Comparison of ENCODE assay signal across 1 cellular context in genomic region chr6:35602133-35602946, GRCh38.
TF ChIP-seq lines count a peak whose summit lies in the region.

No MANE protein-coding gene starts in this region.

TF ChIP-seq in HepG2, 621 proteins besides CTCF, POLR2A, EP300 and RAD21 (continued from another document and continues in another):
- TF ChIP-seq CEBPZ (IDR thresholded peaks at IDR 0.05; ENCODE audit: low read length) (no peak), ZBTB34 (CRISPR knock-in tag; IDR thresholded peaks at IDR 0.05) (no peak), TBX2 (CRISPR knock-in tag; IDR thresholded peaks at IDR 0.05; ENCODE audit: borderline replicate concordance) (no peak), DNMT1 (CRISPR knock-in tag; IDR thresholded peaks at IDR 0.05) (no peak), NFRKB (IDR thresholded peaks at IDR 0.05) (no peak), ZMYM3 (CRISPR knock-in tag; IDR thresholded peaks at IDR 0.05) (0 out of 2 replicates have a peak, but pooled peaks have one; percentile 32), GLI4 (CRISPR knock-in tag; IDR thresholded peaks at IDR 0.05; ENCODE audit: borderline replicate concordance) (no peak), FOXK1 (CRISPR knock-in tag; IDR thresholded peaks at IDR 0.05; ENCODE audit: borderline replicate concordance, low read depth) (0 out of 2 replicates have a peak, but pooled peaks have one; percentile 2), ZBTB8A (CRISPR knock-in tag; IDR thresholded peaks at IDR 0.05; ENCODE audit: borderline replicate concordance, low read depth) (no peak), HNF4G (IDR thresholded peaks at IDR 0.05; ENCODE audit: borderline replicate concordance, low read depth, low read length) (no peak), HNF4G (CRISPR knock-in tag; IDR thresholded peaks at IDR 0.05; ENCODE audit: borderline replicate concordance, low read depth) (no peak), GFI1 (CRISPR knock-in tag; IDR thresholded peaks at IDR 0.05; ENCODE audit: borderline replicate concordance) (no peak), ZNF567 (CRISPR knock-in tag; IDR thresholded peaks at IDR 0.05; ENCODE audit: borderline replicate concordance) (no peak), MAF1 (CRISPR knock-in tag; IDR thresholded peaks at IDR 0.05; ENCODE audit: borderline replicate concordance) (0 out of 2 replicates have a peak, but pooled peaks have one; percentile 30), ZNF484 (CRISPR knock-in tag; IDR thresholded peaks at IDR 0.05; ENCODE audit: borderline replicate concordance, low read depth) (no peak), ZNF292 (CRISPR knock-in tag; IDR thresholded peaks at IDR 0.05; ENCODE audit: borderline replicate concordance, low read depth) (peak; percentile 56; the same call in 1 of the 2 replicates), SOX6 (IDR thresholded peaks at IDR 0.05) (no peak), SOX6 (CRISPR knock-in tag; IDR thresholded peaks at IDR 0.05) (no peak), ZNF503 (CRISPR knock-in tag; IDR thresholded peaks at IDR 0.05) (0 out of 2 replicates have a peak, but pooled peaks have one; percentile 42), ARNTL (CRISPR knock-in tag; IDR thresholded peaks at IDR 0.05) (no peak), SMYD3 (CRISPR knock-in tag; IDR thresholded peaks at IDR 0.05) (no peak), TGIF2 (CRISPR knock-in tag; IDR thresholded peaks at IDR 0.05) (0 out of 2 replicates have a peak, but pooled peaks have one; percentile 14), ZMYM4 (CRISPR knock-in tag; IDR thresholded peaks at IDR 0.05) (no peak), SALL2 (CRISPR knock-in tag; IDR thresholded peaks at IDR 0.05) (peak; percentile 48; the same call in 1 of the 2 replicates), RCOR2 (CRISPR knock-in tag; IDR thresholded peaks at IDR 0.05) (no peak), ATAD3A (CRISPR knock-in tag; IDR thresholded peaks at IDR 0.05) (no peak), REPIN1 (CRISPR knock-in tag; IDR thresholded peaks at IDR 0.05; ENCODE audit: borderline replicate concordance, low read depth) (no peak), RERE (CRISPR knock-in tag; IDR thresholded peaks at IDR 0.05; ENCODE audit: low read depth) (no peak), ZNF703 (CRISPR knock-in tag; IDR thresholded peaks at IDR 0.05; ENCODE audit: borderline replicate concordance) (no peak), ZNF329 (CRISPR knock-in tag; IDR thresholded peaks at IDR 0.05; ENCODE audit: low read depth) (no peak), ARID3A (IDR thresholded peaks at IDR 0.05; ENCODE audit: low read depth, low read length) (no peak), CEBPG (CRISPR knock-in tag; IDR thresholded peaks at IDR 0.05) (peak; percentile 57), ZNF615 (CRISPR knock-in tag; IDR thresholded peaks at IDR 0.05; ENCODE audit: borderline replicate concordance) (no peak), NCOA2 (CRISPR knock-in tag; IDR thresholded peaks at IDR 0.05) (no peak)
- TF ChIP-seq, protein P1, sequence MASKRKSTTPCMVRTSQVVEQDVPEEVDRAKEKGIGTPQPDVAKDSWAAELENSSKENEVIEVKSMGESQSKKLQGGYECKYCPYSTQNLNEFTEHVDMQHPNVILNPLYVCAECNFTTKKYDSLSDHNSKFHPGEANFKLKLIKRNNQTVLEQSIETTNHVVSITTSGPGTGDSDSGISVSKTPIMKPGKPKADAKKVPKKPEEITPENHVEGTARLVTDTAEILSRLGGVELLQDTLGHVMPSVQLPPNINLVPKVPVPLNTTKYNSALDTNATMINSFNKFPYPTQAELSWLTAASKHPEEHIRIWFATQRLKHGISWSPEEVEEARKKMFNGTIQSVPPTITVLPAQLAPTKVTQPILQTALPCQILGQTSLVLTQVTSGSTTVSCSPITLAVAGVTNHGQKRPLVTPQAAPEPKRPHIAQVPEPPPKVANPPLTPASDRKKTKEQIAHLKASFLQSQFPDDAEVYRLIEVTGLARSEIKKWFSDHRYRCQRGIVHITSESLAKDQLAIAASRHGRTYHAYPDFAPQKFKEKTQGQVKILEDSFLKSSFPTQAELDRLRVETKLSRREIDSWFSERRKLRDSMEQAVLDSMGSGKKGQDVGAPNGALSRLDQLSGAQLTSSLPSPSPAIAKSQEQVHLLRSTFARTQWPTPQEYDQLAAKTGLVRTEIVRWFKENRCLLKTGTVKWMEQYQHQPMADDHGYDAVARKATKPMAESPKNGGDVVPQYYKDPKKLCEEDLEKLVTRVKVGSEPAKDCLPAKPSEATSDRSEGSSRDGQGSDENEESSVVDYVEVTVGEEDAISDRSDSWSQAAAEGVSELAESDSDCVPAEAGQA (IDR thresholded peaks at IDR 0.05; ENCODE audit: low read depth) = no peak
- TF ChIP-seq, protein P1 (CRISPR knock-in tag; IDR thresholded peaks at IDR 0.05; ENCODE audit: borderline replicate concordance) = peak; percentile 45; the same call in 1 of the 2 replicates
- TF ChIP-seq, protein P2, sequence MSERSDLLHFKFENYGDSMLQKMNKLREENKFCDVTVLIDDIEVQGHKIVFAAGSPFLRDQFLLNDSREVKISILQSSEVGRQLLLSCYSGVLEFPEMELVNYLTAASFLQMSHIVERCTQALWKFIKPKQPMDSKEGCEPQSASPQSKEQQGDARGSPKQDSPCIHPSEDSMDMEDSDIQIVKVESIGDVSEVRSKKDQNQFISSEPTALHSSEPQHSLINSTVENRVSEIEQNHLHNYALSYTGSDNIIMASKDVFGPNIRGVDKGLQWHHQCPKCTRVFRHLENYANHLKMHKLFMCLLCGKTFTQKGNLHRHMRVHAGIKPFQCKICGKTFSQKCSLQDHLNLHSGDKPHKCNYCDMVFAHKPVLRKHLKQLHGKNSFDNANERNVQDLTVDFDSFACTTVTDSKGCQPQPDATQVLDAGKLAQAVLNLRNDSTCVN (CRISPR knock-in tag; IDR thresholded peaks at IDR 0.05; ENCODE audit: borderline replicate concordance) = no peak
